ENCODE assay signal across 17 cellular contexts in the genomic region with DNA sequence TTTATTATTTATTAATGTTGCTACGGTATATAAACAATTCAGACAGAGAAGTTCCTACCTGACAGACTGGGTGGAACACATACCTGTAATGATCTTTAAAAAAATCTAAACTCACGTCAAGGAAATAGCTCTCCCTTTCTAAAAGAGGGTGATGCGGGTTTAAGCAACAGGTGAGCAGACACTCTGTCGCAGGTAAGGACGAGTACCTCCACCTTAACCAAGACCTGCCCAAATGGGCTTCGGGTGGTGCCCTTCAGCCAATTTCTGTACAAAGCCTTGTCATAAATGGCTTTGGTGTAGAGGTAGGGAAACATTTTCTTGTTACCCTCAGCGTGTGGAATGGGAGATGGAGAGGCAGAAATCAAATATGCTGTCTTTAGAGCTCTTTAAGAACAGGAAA.
"Had no signal": no experiment of that assay in that cellular context is flagged by ENCODE, and none has a peak within 500 bp of the region (broad histone marks: within the 10 kb centered on the region; RNA-seq: fewer than 3 reads in every experiment).

No MANE protein-coding gene starts in this region.

- H3K9me2 ChIP-seq: SK-N-SH had no signal

- ATAC-seq: activated T-helper 17 cell treated with anti-CD3 and anti-CD28 coated beads, Interleukin-2, amount 50 U/mL, for 72 hours; heart right ventricle; left lung; naive thymus-derived CD8-positive, alpha-beta T cell had no signal

- H3K36me3 ChIP-seq: breast epithelium, esophagus muscularis mucosa had no signal

- H3K9me3 ChIP-seq: adrenal gland, breast epithelium, esophagus muscularis mucosa, heart right ventricle, left lung, SK-N-SH had no signal

- H3K4me2 ChIP-seq: SK-N-SH had no signal

- H3K27ac Mint-ChIP-seq: dendritic cell treated with granulocyte-macrophage colony-stimulating factor and Interleukin-4, amounts not matched to agents 40 ng/mL and 50 ng/mL, for 4 days had no signal

- H3K27me3 Mint-ChIP-seq: activated T-helper 17 cell treated with anti-CD3 and anti-CD28 coated beads, Interleukin-2, amount 50 U/mL, for 72 hours; dendritic cell treated with granulocyte-macrophage colony-stimulating factor and Interleukin-4, amounts not matched to agents 40 ng/mL and 50 ng/mL, for 4 days; naive thymus-derived CD8-positive, alpha-beta T cell had no signal

- H3K27ac ChIP-seq: adrenal gland, breast epithelium had no signal

- DNase-seq: activated CD4-positive, alpha-beta T cell treated with anti-CD3 and anti-CD28 coated beads, Interleukin-2, amount 50 U/mL, for 1 hour; activated CD4-positive, CD25-positive, alpha-beta regulatory T cell; activated naive CD4-positive, alpha-beta T cell treated with anti-CD3 and anti-CD28 coated beads for 36 hours; adrenal gland; effector CD8-positive, alpha-beta T cell; heart right ventricle; left lung; mesendoderm; naive thymus-derived CD8-positive, alpha-beta T cell; SK-N-SH; stimulated activated naive CD4-positive, alpha-beta T cell; T-helper 1 cell; T-helper 9 cell had no signal

- H3K27me3 ChIP-seq: adrenal gland, breast epithelium, esophagus muscularis mucosa, heart right ventricle, left lung had no signal

- H3K4me3 ChIP-seq: adrenal gland, breast epithelium, esophagus muscularis mucosa, heart right ventricle, left lung had no signal

- H3K9me3 Mint-ChIP-seq: activated naive CD4-positive, alpha-beta T cell treated with anti-CD3 and anti-CD28 coated beads for 36 hours; activated T-helper 17 cell treated with anti-CD3 and anti-CD28 coated beads, Interleukin-2, amount 50 U/mL, for 72 hours; dendritic cell treated with granulocyte-macrophage colony-stimulating factor and Interleukin-4, amounts not matched to agents 40 ng/mL and 50 ng/mL, for 4 days; naive thymus-derived CD8-positive, alpha-beta T cell had no signal

- H3K4me3 Mint-ChIP-seq: activated naive CD4-positive, alpha-beta T cell treated with anti-CD3 and anti-CD28 coated beads for 36 hours; dendritic cell treated with granulocyte-macrophage colony-stimulating factor and Interleukin-4, amounts not matched to agents 40 ng/mL and 50 ng/mL, for 4 days had no signal
